In genomic region chr3:194053136-194053535, GRCh38 we compare ENCODE assay signal across 26 cellular contexts.
"Had no signal": no experiment of that assay in that cellular context is flagged by ENCODE, and none has a peak within 500 bp of the region (broad histone marks: within the 10 kb centered on the region; RNA-seq: fewer than 3 reads in every experiment).

No MANE protein-coding gene starts in this region.

- ATAC-seq: effector memory CD8-positive, alpha-beta T cell; left ventricle myocardium superior; lower lobe of right lung; mucosa of descending colon; natural killer cell treated with Interleukin-12 subunit alpha and Interleukin-12 subunit beta and Interleukin-15 and Interleukin-18, amount 100 ng/mL, for 72 hours; stimulated activated effector memory CD8-positive, alpha-beta T cell treated with anti-CD3 and anti-CD28 coated beads, Interleukin-12 subunit alpha, Interleukin-12 subunit beta, amount 100 ng/mL, for 72 hours had no signal

- H3K4me3 Mint-ChIP-seq: dendritic cell treated with granulocyte-macrophage colony-stimulating factor and Interleukin-4, amounts not matched to agents 40 ng/mL and 50 ng/mL, for 4 days; effector memory CD8-positive, alpha-beta T cell; mesothelial cell of epicardium; naive B cell; natural killer cell treated with Interleukin-12 subunit alpha and Interleukin-12 subunit beta and Interleukin-15 and Interleukin-18, amount 100 ng/mL, for 72 hours; neural progenitor cell; stimulated activated effector memory CD8-positive, alpha-beta T cell treated with anti-CD3 and anti-CD28 coated beads, Interleukin-12 subunit alpha, Interleukin-12 subunit beta, amount 100 ng/mL, for 72 hours; type B pancreatic cell had no signal

- H3K27ac Mint-ChIP-seq: dendritic cell treated with granulocyte-macrophage colony-stimulating factor and Interleukin-4, amounts not matched to agents 40 ng/mL and 50 ng/mL, for 4 days; effector memory CD8-positive, alpha-beta T cell; mesothelial cell of epicardium; natural killer cell treated with Interleukin-12 subunit alpha and Interleukin-12 subunit beta and Interleukin-15 and Interleukin-18, amount 100 ng/mL, for 72 hours; progenitor cell of endocrine pancreas; stimulated activated effector memory CD8-positive, alpha-beta T cell treated with anti-CD3 and anti-CD28 coated beads, Interleukin-12 subunit alpha, Interleukin-12 subunit beta, amount 100 ng/mL, for 72 hours; type B pancreatic cell had no signal

- DNase-seq: effector memory CD8-positive, alpha-beta T cell; erythroblast; esophagus squamous epithelium; head of caudate nucleus; left ventricle myocardium superior; lower lobe of right lung; mucosa of descending colon; naive B cell; sigmoid colon; stimulated activated CD4-positive, alpha-beta T cell treated with anti-CD3 and anti-CD28 coated beads, Interleukin-2, amount 100 ng/mL, for 24 hours; stimulated activated CD4-positive, alpha-beta T cell treated with anti-CD3 and anti-CD28 coated beads, Interleukin-4, amount 100 ng/mL, for 24 hours; stimulated activated naive CD4-positive, alpha-beta T cell treated with Interleukin-2 at 50 U/mL for 16 hours; substantia nigra; testis; tibial artery had no signal

- FAIRE-seq: colon, endometrium, frontal cortex, keratinocyte had no signal

- H3K27me3 Mint-ChIP-seq: progenitor cell of endocrine pancreas had no signal
